ENCODE assay signal across 22 cellular contexts in the genomic region with DNA sequence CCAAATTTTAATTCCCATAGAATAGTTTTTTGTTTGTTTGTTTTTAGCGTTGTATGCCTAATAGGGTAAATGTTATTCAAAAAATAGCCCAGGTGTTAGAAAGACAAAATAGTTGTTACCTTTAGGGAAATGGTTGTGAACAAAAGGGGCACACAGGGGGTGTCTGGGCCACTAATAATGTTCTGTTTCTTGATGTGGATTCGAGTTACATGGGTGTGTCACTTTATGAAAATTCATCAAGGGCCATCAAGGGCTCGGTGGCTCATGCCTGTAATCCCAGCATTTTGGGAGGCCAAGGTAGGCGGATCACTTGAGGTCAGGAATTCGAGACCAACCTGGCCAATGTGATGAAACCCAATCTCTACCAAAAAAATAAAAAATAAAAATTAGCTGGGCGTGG.
"Had no signal": no experiment of that assay in that cellular context is flagged by ENCODE, and none has a peak within 500 bp of the region (broad histone marks: within the 10 kb centered on the region; RNA-seq: fewer than 3 reads in every experiment).

No MANE protein-coding gene starts in this region.

- H3K4me3 Mint-ChIP-seq: naive thymus-derived CD8-positive, alpha-beta T cell; stimulated activated naive CD8-positive, alpha-beta T cell treated with anti-CD3 and anti-CD28 coated beads, Interleukin-15, amount 100 ng/mL, for 72 hours had no signal

- ATAC-seq: heart right ventricle; left ventricle myocardium superior; lower lobe of right lung; naive thymus-derived CD8-positive, alpha-beta T cell; right lobe of liver; stimulated activated naive CD8-positive, alpha-beta T cell treated with anti-CD3 and anti-CD28 coated beads, Interleukin-15, amount 100 ng/mL, for 72 hours; upper lobe of right lung had no signal

- DNase-seq: dermis blood vessel endothelial cell; effector memory CD4-positive, alpha-beta T cell; erythroblast; esophagus squamous epithelium; foreskin melanocyte; glutamatergic neuron; heart right ventricle; hippocampal formation; left ventricle myocardium superior; lower lobe of right lung; naive thymus-derived CD8-positive, alpha-beta T cell; pancreas; right lobe of liver; small intestine; stimulated activated CD4-positive, alpha-beta T cell treated with anti-CD3 and anti-CD28 coated beads, Interleukin-15, amount 100 ng/mL, for 24 hours; stimulated activated CD4-positive, alpha-beta T cell treated with anti-CD3 and anti-CD28 coated beads, Interleukin-4, amount 100 ng/mL, for 1 hour; stimulated activated CD8-positive, alpha-beta memory T cell treated with anti-CD3 and anti-CD28 coated beads, Interleukin-4, amount 100 ng/mL, for 48 hours; stimulated activated naive CD4-positive, alpha-beta T cell; stimulated activated naive CD8-positive, alpha-beta T cell treated with anti-CD3 and anti-CD28 coated beads, Interleukin-15, amount 100 ng/mL, for 72 hours; transverse colon; upper lobe of right lung had no signal

- H3K4me1 Mint-ChIP-seq: stimulated activated naive CD8-positive, alpha-beta T cell treated with anti-CD3 and anti-CD28 coated beads, Interleukin-15, amount 100 ng/mL, for 72 hours had no signal

- H3K27me3 Mint-ChIP-seq: progenitor cell of endocrine pancreas; stimulated activated naive CD8-positive, alpha-beta T cell treated with anti-CD3 and anti-CD28 coated beads, Interleukin-15, amount 100 ng/mL, for 72 hours had no signal

- H3K36me3 Mint-ChIP-seq: naive thymus-derived CD8-positive, alpha-beta T cell had no signal

- H3K27ac Mint-ChIP-seq: naive thymus-derived CD8-positive, alpha-beta T cell; progenitor cell of endocrine pancreas; stimulated activated naive CD8-positive, alpha-beta T cell treated with anti-CD3 and anti-CD28 coated beads, Interleukin-15, amount 100 ng/mL, for 72 hours had no signal
